Comparison of ENCODE assay signal across 8 cellular contexts in genomic region chr13:97224544-97225324, GRCh38. TPM values are rescaled to one million over a fixed set of nuclear protein-coding genes. Genes with fewer than 3 reads are reported as not detected.
DNase-seq lines count a peak whose midpoint lies in the region; ATAC-seq, FAIRE-seq and TF ChIP-seq lines count a peak whose summit lies in the region.

No MANE protein-coding gene starts in this region.

- peaks cover 0 to 57% (median 5%) of the 10 kb centered on the region in 11 experiments; a peak in 12 of 22 replicates for H4K20me1 ChIP-seq in BLaER1 treated with 17β-estradiol and CSF1 and Interleukin-3, amounts not matched to agents 10 nM and 100 nM
- H4K20me1 ChIP-seq in endothelial cell of umbilical vein (replicated peaks; ENCODE audit: control insufficient read depth, extremely low read depth, insufficient read depth, low read length): no peaks in the 10 kb centered on the region

- H2AFZ ChIP-seq in endothelial cell of umbilical vein (ENCODE audit: low read depth, low read length): no peak overlapping the region

- H3K9me3 ChIP-seq in BLaER1 treated with 17β-estradiol and CSF1 and Interleukin-3, amounts not matched to agents 10 nM and 100 nM (replicated peaks in 1 of 11): peaks cover 0 to under 1% (median 0%) of the 10 kb centered on the region in 11 experiments; a peak in 1 of 22 replicates
- no peaks in the 10 kb centered on the region for H3K9me3 ChIP-seq in endothelial cell of umbilical vein (replicated peaks; ENCODE audit: control insufficient read depth, insufficient read depth, low read length)

- no peak for FAIRE-seq in endothelial cell of umbilical vein (lab: Jason Lieb, UNC)

- no peak for TF ChIP-seq CTCF in endothelial cell of umbilical vein (IDR thresholded peaks at IDR 0.05; ENCODE audit: extremely low read depth in 1 of 2, insufficient read depth in 1 of 2, low read depth in 1 of 2, low read length in 2 of 2)
- no peak for TF ChIP-seq CTCF in neural crest cell (conservative IDR thresholded peaks at IDR 0.05)

- H3K36me3 ChIP-seq in BLaER1 treated with 17β-estradiol and CSF1 and Interleukin-3, amounts not matched to agents 10 nM and 100 nM: peaks cover 0 to 4% (median 0%) of the 10 kb centered on the region in 11 experiments; a peak in 2 of 22 replicates
- no peaks in the 10 kb centered on the region for H3K36me3 ChIP-seq in endothelial cell of umbilical vein (ENCODE audit: control insufficient read depth in 2 of 2, extremely low read depth in 1 of 2, insufficient read depth in 2 of 2, low read length in 2 of 2)

- H3K9me1 ChIP-seq in endothelial cell of umbilical vein (replicated peaks; ENCODE audit: control insufficient read depth, extremely low read depth, insufficient read depth, low read length): no peaks in the 10 kb centered on the region

- peak overlapping the region; percentile 89 for H3K4me3 Mint-ChIP-seq in neural crest cell

- H3K4me2 ChIP-seq in BLaER1 treated with 17β-estradiol and CSF1 and Interleukin-3, amounts not matched to agents 10 nM and 100 nM: peak overlapping the region; percentile 95 to 99 (median 98)
- peak overlapping the region; percentile 97 for H3K4me2 ChIP-seq in endothelial cell of umbilical vein (ENCODE audit: insufficient read depth, low read length)

- peak overlapping the region; percentile 73 to 86 (median 83); a peak in 19 of 22 replicates for H3K9ac ChIP-seq in BLaER1 treated with 17β-estradiol and CSF1 and Interleukin-3, amounts not matched to agents 10 nM and 100 nM
- H3K9ac ChIP-seq in endothelial cell of umbilical vein (replicated peaks; ENCODE audit: extremely low read depth, insufficient read depth, low read length): peak overlapping the region; percentile 100

- TF ChIP-seq POLR2A in endothelial cell of umbilical vein (IDR thresholded peaks at IDR 0.05; ENCODE audit: low read depth, low read length): no peak

- H3K4me1 ChIP-seq in BLaER1 treated with 17β-estradiol and CSF1 and Interleukin-3, amounts not matched to agents 10 nM and 100 nM: peaks cover 43 to 54% (median 49%) of the 10 kb centered on the region in 10 experiments
- H3K4me1 ChIP-seq in endothelial cell of umbilical vein (ENCODE audit: control insufficient read depth, extremely low read depth, insufficient read depth, low read length): peaks cover 54% of the 10 kb centered on the region

- peak overlapping the region; percentile 70 to 84 (median 74) for H3K4me3 ChIP-seq in BLaER1 treated with 17β-estradiol and CSF1 and Interleukin-3, amounts not matched to agents 10 nM and 100 nM
- H3K4me3 ChIP-seq in endothelial cell of umbilical vein (replicated peaks in 1 of 3; ENCODE audit: insufficient read depth in 1 of 3, low read depth in 1 of 3, low read length in 3 of 3): peak overlapping the region; percentile 54 to 100 (median 98)

- H3K27me3 Mint-ChIP-seq in neural crest cell (ENCODE audit: low read depth): no peaks in the 10 kb centered on the region

- ATAC-seq in HG02973 (IDR thresholded peaks at IDR 0.05; ENCODE audit: unreplicated experiment): peak; percentile 33

- H3K79me2 ChIP-seq in endothelial cell of umbilical vein (ENCODE audit: control insufficient read depth, insufficient read depth, low read length): peaks cover 74% of the 10 kb centered on the region

- no peaks in the 10 kb centered on the region for H3K9me3 Mint-ChIP-seq in neural crest cell

- H3K27ac Mint-ChIP-seq in neural crest cell (ENCODE audit: unreplicated experiment): peak overlapping the region; percentile 76

- DNase-seq in T-helper 2 cell (peak in 3 of 5 experiments; percentile 44 to 71 (median 54)), endothelial cell of umbilical vein (ENCODE audit: low read depth, low spot score) (peak; percentile 75), neural crest cell (ENCODE audit: low read depth, low spot score) (no peak), inferior parietal cortex (ENCODE audit: extremely low spot score) (no peak), T1000 (lab: John Stamatoyannopoulos, UW) (no peak)
- DNase-seq in activated CD8-positive, alpha-beta memory T cell treated with anti-CD3 and anti-CD28 coated beads for 24 hours: no peak

- intact Hi-C loops in endothelial cell of umbilical vein (cut with micrococcal nuclease): no loop called here

- H3K36me3 Mint-ChIP-seq in neural crest cell (ENCODE audit: low read depth): peaks cover 3% of the 10 kb centered on the region

- H3K27me3 ChIP-seq in BLaER1 treated with 17β-estradiol and CSF1 and Interleukin-3, amounts not matched to agents 10 nM and 100 nM: no peaks in the 10 kb centered on the region
- H3K27me3 ChIP-seq in endothelial cell of umbilical vein (ENCODE audit: control insufficient read depth in 2 of 2, insufficient read depth in 2 of 2, low read length in 2 of 2): no peaks in the 10 kb centered on the region

- dilution Hi-C loops in endothelial cell of umbilical vein (cut with MboI; ENCODE audit: extremely low pct_ligation_motif_present, low sequenced_read_pairs): loop anchor here (25.0 kb wide), 1 partner anchor 112 kb away; no protein-coding TSS in a partner anchor

- H3K27ac ChIP-seq in BLaER1 treated with 17β-estradiol and CSF1 and Interleukin-3, amounts not matched to agents 10 nM and 100 nM: peak overlapping the region; percentile 63 to 86 (median 79); a peak in 16 of 22 replicates
- H3K27ac ChIP-seq in endothelial cell of umbilical vein (ENCODE audit: insufficient read depth, low read depth, low read length): peak overlapping the region; percentile 89

- CTCF ChIA-PET in endothelial cell of umbilical vein (lab: Charles Lee): interaction anchor here (0.6 to 9.0 kb wide), 19 partner anchors 10 to 206 kb away, joined by 3 to 68 read pairs (median 9); no protein-coding TSS in a partner anchor

- TSS peak; percentile 13 for BruUV-seq in endothelial cell of umbilical vein (replicated peaks; lab: Mats Ljungman, UMichigan)

- H3K4me1 Mint-ChIP-seq in neural crest cell: peaks cover 70% of the 10 kb centered on the region

- POLR2A ChIA-PET in endothelial cell of umbilical vein (lab: Charles Lee): interaction anchor here (1.1 to 1.9 kb wide), 6 partner anchors 9 to 134 kb away, joined by 3 to 9 read pairs (median 6); no protein-coding TSS in a partner anchor

TF ChIP-seq in endothelial cell of umbilical vein, 7 proteins besides CTCF, POLR2A, EP300 and RAD21:
- TF ChIP-seq MYC (IDR thresholded peaks at IDR 0.05; ENCODE audit: low read depth, low read length) (no peak), FOS (IDR thresholded peaks at IDR 0.05; ENCODE audit: borderline replicate concordance, insufficient read depth, low read length) (no peak), POLR2AphosphoS5 (IDR thresholded peaks at IDR 0.05; ENCODE audit: insufficient read depth, low read depth, low read length) (no peak), JUN (IDR thresholded peaks at IDR 0.05; ENCODE audit: borderline replicate concordance, insufficient read depth, insufficient read length, low read depth) (no peak), EZH2 (IDR thresholded peaks at IDR 0.05; ENCODE audit: borderline replicate concordance, low read depth, low read length, severe bottlenecking) (no peak), GATA2 (IDR thresholded peaks at IDR 0.05; ENCODE audit: insufficient read depth, insufficient read length, low read depth, low read length) (no peak)
- TF ChIP-seq, protein P1, sequence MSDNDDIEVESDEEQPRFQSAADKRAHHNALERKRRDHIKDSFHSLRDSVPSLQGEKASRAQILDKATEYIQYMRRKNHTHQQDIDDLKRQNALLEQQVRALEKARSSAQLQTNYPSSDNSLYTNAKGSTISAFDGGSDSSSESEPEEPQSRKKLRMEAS (IDR thresholded peaks at IDR 0.05; ENCODE audit: insufficient read depth, insufficient read length): no peak

RNA-seq across cellular contexts. Expression of gene MBNL2, which starts 2.6 kb away (rescaled TPM):
- total RNA-seq in endothelial cell of umbilical vein (75.6 and 76.5 TPM in 2 replicates), neural crest cell (16.9 and 18.7 TPM in 2 replicates)
- polyA plus RNA-seq in endothelial cell of umbilical vein: 23.2 and 32.9 TPM in 2 replicates
- polyA plus RNA-seq in endothelial cell of umbilical vein (2011; cell fraction: cytosol; rRNA removed): 28.8 and 30.4 TPM in 2 replicates
- polyA plus RNA-seq in endothelial cell of umbilical vein (2011; cell fraction: nucleus; rRNA removed): 49.5 and 54.3 TPM in 2 replicates
- polyA plus RNA-seq in endothelial cell of umbilical vein (2012): 57.3 and 67.5 TPM in 2 replicates
- 99.8 and 107 TPM in 2 replicates for polyA minus RNA-seq in endothelial cell of umbilical vein
- 27.8 TPM for polyA minus RNA-seq in endothelial cell of umbilical vein (2011; cell fraction: cytosol; rRNA and poly(A)+ RNA removed)
- polyA minus RNA-seq in endothelial cell of umbilical vein (2011; cell fraction: nucleus; rRNA and poly(A)+ RNA removed): 148 and 189 TPM in 2 replicates

Comparison
In these comparisons a context has a peak if more than half of its experiments do, and no peak if none do; other contexts are left out.
1. DNase-seq: peak in T-helper 2 cell (3 of 5) and endothelial cell of umbilical vein (single experiment); none in neural crest cell (single experiment), inferior parietal cortex (single experiment), T1000 (single experiment) and activated CD8-positive, alpha-beta memory T cell treated with anti-CD3 and anti-CD28 coated beads for 24 hours (single experiment).